Comparison of ENCODE assay signal across 20 cellular contexts in the genomic region with DNA sequence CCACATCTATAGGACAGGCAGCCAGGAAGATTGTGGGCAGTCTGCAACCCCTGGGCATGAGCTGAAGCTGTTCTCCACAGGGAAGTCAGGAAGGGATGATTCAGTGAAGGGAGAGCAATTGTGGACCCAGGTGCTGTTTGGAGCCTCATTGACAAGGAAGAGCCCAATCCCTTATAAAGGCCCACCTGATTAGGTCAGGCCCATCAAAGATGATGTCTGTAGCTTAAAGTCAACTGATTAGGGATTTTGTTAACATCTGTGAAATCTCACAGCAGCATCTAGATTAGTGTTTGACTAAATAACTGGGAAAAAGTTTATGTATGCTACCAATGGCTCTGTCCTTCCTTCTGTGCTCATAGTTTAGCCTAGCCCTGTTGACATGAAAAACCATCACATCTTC.
"Had no signal": no experiment of that assay in that cellular context is flagged by ENCODE, and none has a peak within 500 bp of the region (broad histone marks: within the 10 kb centered on the region; RNA-seq: fewer than 3 reads in every experiment).

No MANE protein-coding gene starts in this region.

- H3K27ac ChIP-seq: coronary artery, heart left ventricle, neural progenitor cell, ovary, tibial artery, upper lobe of right lung, vagina had no signal

- DNase-seq: effector CD4-positive, alpha-beta T cell; endodermal cell; heart left ventricle; hypothalamus; kidney glomerular epithelial cell; mammary epithelial cell; natural killer cell; nucleus accumbens; ovary; right cardiac atrium; small intestine; stimulated activated CD4-positive, alpha-beta T cell treated with anti-CD3 and anti-CD28 coated beads, Interleukin-12 subunit alpha, Interleukin-12 subunit beta, amount 100 ng/mL, for 4 hours; tibial artery; upper lobe of right lung had no signal

- H3K4me1 ChIP-seq: neural progenitor cell, tibial artery, upper lobe of right lung, vagina had no signal

- ATAC-seq: heart left ventricle, left lobe of liver, natural killer cell, right cardiac atrium, upper lobe of right lung had no signal

- FAIRE-seq: endothelial cell of umbilical vein, frontal cortex, small intestine had no signal

- H3K4me2 ChIP-seq: neural progenitor cell had no signal

- H3K4me3 ChIP-seq: coronary artery, heart left ventricle, neural progenitor cell, ovary, tibial artery, upper lobe of right lung, vagina had no signal

- H3K9ac ChIP-seq: neural progenitor cell had no signal

- H3K27me3 ChIP-seq: heart left ventricle, neural progenitor cell, ovary, tibial artery, upper lobe of right lung, vagina had no signal

- H3K36me3 ChIP-seq: heart left ventricle, neural progenitor cell, ovary, tibial artery, upper lobe of right lung, vagina had no signal

- H3K9me3 ChIP-seq: heart left ventricle, ovary, tibial artery, upper lobe of right lung, vagina had no signal

- H2AFZ ChIP-seq: neural progenitor cell had no signal
